In genomic region chrX:150049647-150050046, GRCh38 we compare ENCODE assay signal across 1 cellular context.
TF ChIP-seq lines count a peak whose summit lies in the region.

No MANE protein-coding gene starts in this region.

TF ChIP-seq in HepG2, 621 proteins besides CTCF, POLR2A, EP300 and RAD21 (continued from another document):
- TF ChIP-seq MNT (IDR thresholded peaks at IDR 0.05) (no peak), ZNF761 (CRISPR knock-in tag; conservative IDR thresholded peaks at IDR 0.05) (no peak)
